Comparison of ENCODE assay signal across 26 cellular contexts in genomic region chr15:92018535-92019239, GRCh38.
DNase-seq lines count a peak whose midpoint lies in the region; ATAC-seq and TF ChIP-seq lines count a peak whose summit lies in the region.
"Had no signal": no experiment of that assay in that cellular context is flagged by ENCODE, and none has a peak within 500 bp of the region (broad histone marks: within the 10 kb centered on the region; RNA-seq: fewer than 3 reads in every experiment).

No MANE protein-coding gene starts in this region.

- H3K27me3 ChIP-seq in lower lobe of right lung (ENCODE audit: low read depth), result no peaks in the 10 kb centered on the region
- no peaks in the 10 kb centered on the region for H3K27me3 ChIP-seq in stomach
- H3K27me3 ChIP-seq: body of pancreas, colonic mucosa had no signal

- TF ChIP-seq EP300 in stomach (IDR thresholded peaks at IDR 0.05), result no peak

- no peak for TF ChIP-seq POLR2A in stomach (IDR thresholded peaks at IDR 0.05)

- H3K27ac ChIP-seq in epithelial cell of prostate (no peak overlapping the region), lower lobe of right lung (no peak overlapping the region), stomach (no peak overlapping the region)
- H3K27ac ChIP-seq: A549, body of pancreas, colonic mucosa, PC-9 had no signal

- no peak for TF ChIP-seq CTCF in lower lobe of right lung (IDR thresholded peaks at IDR 0.05)
- TF ChIP-seq CTCF in stomach (IDR thresholded peaks at IDR 0.05), result no peak

- peak; percentile 54 for DNase-seq in NCI-H1436 (lab: John Stamatoyannopoulos, UW)
- no peak for DNase-seq in NCI-H1436 treated with DMSO at 0.1 percent for 48 hours (lab: John Stamatoyannopoulos, UW)
- peak; percentile 35 for DNase-seq in NCI-H510A (lab: John Stamatoyannopoulos, UW)
- peak; percentile 27 for DNase-seq in epithelial cell of prostate (ENCODE audit: low read depth, low spot score)
- DNase-seq in lower lobe of right lung, result no peak
- no peak for DNase-seq in H4 (ENCODE audit: low spot score)
- DNase-seq in stomach, result no peak
- DNase-seq in amniotic stem cell (lab: John Stamatoyannopoulos, UW), result no peak
- DNase-seq: activated CD4-positive, alpha-beta T cell treated with anti-CD3 and anti-CD28 coated beads, Interleukin-2, amount 50 U/mL, for 1 hour; activated naive CD8-positive, alpha-beta T cell treated with anti-CD3 and anti-CD28 coated beads, Interleukin-2, amount 10 ng/mL, durations not matched to agents 7 days and 5 days; colonic mucosa; endodermal cell; HFFc6; hypothalamus; Kasumi-1; kidney; mesenchymal stem cell; naive thymus-derived CD4-positive, alpha-beta T cell; NCI-H1092 treated with DMSO at 0.1 percent for 48 hours; NCI-H82; PC-9; retina; stimulated activated CD4-positive, alpha-beta T cell treated with anti-CD3 and anti-CD28 coated beads, Interleukin-12 subunit alpha, Interleukin-12 subunit beta, amount 100 ng/mL, for 4 hours; T-helper 2 cell had no signal

- intact Hi-C loops in lower lobe of right lung (cut with DNase I) (no loop called here), stomach (cut with DNase I; ENCODE audit: low total_unique reads) (no loop called here)

- WGBS in stomach, 5 donors, result 81 to 88% (median 83%) methylated on average over 13 of the region's 13 CpGs

- no peaks in the 10 kb centered on the region for H3K9me3 ChIP-seq in lower lobe of right lung
- no peaks in the 10 kb centered on the region for H3K9me3 ChIP-seq in stomach
- H3K9me3 ChIP-seq: A549, body of pancreas, colonic mucosa had no signal

- H3K4me3 ChIP-seq in lower lobe of right lung (no peak overlapping the region), stomach (no peak overlapping the region)
- H3K4me3 ChIP-seq: A549, body of pancreas, colonic mucosa, PC-9 had no signal

- H3K4me1 ChIP-seq in lower lobe of right lung (peaks cover 36% of the 10 kb centered on the region), stomach (peaks cover 0 to 14% (median 2%) of the 10 kb centered on the region in 4 donors)
- H3K4me1 ChIP-seq: A549, body of pancreas, colonic mucosa had no signal

- ATAC-seq in lower lobe of right lung, result peak; percentile 37 to 58
- ATAC-seq: A549; body of pancreas; naive thymus-derived CD4-positive, alpha-beta T cell had no signal

- H3K36me3 ChIP-seq in lower lobe of right lung (no peaks in the 10 kb centered on the region), stomach (no peaks in the 10 kb centered on the region)
- H3K36me3 ChIP-seq: colonic mucosa had no signal

Comparison
In these comparisons a context has a peak if more than half of its experiments do, and no peak if none do; other contexts are left out.
1. DNase-seq: peak in NCI-H1436 (single experiment), NCI-H510A (single experiment) and epithelial cell of prostate (single experiment); none in NCI-H1436 treated with DMSO at 0.1 percent for 48 hours (single experiment), lower lobe of right lung (single experiment), H4 (single experiment), stomach (single experiment) and amniotic stem cell (single experiment).